In the genomic region with DNA sequence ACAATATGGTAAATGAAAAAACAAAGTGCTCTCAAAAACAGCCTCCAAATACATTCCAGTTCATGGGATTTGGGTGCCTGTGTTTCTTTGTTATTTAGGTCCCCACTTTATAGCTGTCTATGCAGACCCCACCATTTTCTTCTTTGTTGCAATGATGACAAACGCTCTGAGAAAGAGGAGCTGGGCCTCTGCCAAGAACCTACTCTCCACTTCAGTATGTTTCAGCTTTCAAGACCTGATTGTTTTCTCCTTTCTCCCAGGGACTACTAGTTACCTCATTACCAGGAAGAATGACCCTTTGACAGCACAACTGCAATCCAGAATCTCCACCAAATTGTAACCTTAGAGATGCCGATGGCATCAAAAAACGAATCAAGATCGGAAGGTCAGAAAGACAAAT, we compare ENCODE assay signal across 17 cellular contexts.
A peak's percentile ranks its signal among the peaks of the same experiment; 100 is the strongest.
DNase-seq lines count a peak whose midpoint lies in the region; ATAC-seq and TF ChIP-seq lines count a peak whose summit lies in the region.
"Had no signal": no experiment of that assay in that cellular context is flagged by ENCODE, and none has a peak within 500 bp of the region (broad histone marks: within the 10 kb centered on the region; RNA-seq: fewer than 3 reads in every experiment).

No MANE protein-coding gene starts in this region.

- no peak for TF ChIP-seq CTCF in fibroblast of mammary gland (conservative IDR thresholded peaks at IDR 0.05; ENCODE audit: control insufficient read depth, insufficient read depth, low read depth, low read length)

- DNase-seq in EH (ENCODE audit: low read depth) (peak; percentile 15), NCI-H1105 (lab: John Stamatoyannopoulos, UW) (peak; percentile 41), NCI-H69 (lab: John Stamatoyannopoulos, UW) (peak; percentile 80), fibroblast of mammary gland (ENCODE audit: low read depth) (peak; percentile 41), NCI-H748 (lab: John Stamatoyannopoulos, UW; ENCODE audit: unreplicated experiment) (no peak)
- DNase-seq: CD8-positive, alpha-beta memory T cell; DMS53; H7; HFFc6; NCI-H1694; NCI-H510A; PC-3; SIG-M5 had no signal

- no peak for ATAC-seq in activated CD4-positive, CD25-positive, alpha-beta regulatory T cell treated with anti-CD3 and anti-CD28 coated beads, Interleukin-2, amount 50 U/mL, for 24 hours
- no peak for ATAC-seq in GM21825 (IDR thresholded peaks at IDR 0.05; ENCODE audit: unreplicated experiment)
- ATAC-seq: K562, PC-3 had no signal

- H3K4me3 ChIP-seq in fibroblast of mammary gland (ENCODE audit: control insufficient read depth, low read depth, low read length), result no peak overlapping the region
- H3K4me3 ChIP-seq: BLaER1 treated with 17β-estradiol and CSF1 and Interleukin-3, amounts not matched to agents 10 nM and 100 nM; K562 had no signal
